2 cellular contexts compared by ENCODE assay signal in genomic region chr6:46914279-46914810, GRCh38.
TF ChIP-seq lines count a peak whose summit lies in the region.

No MANE protein-coding gene starts in this region.

TF ChIP-seq in liver, 16 proteins besides CTCF, POLR2A, EP300 and RAD21:
- TF ChIP-seq FOXA2 (IDR thresholded peaks at IDR 0.05) (no peak), FOXA1 (IDR thresholded peaks at IDR 0.05) (no peak), MAX (IDR thresholded peaks at IDR 0.05) (no peak), SP1 (IDR thresholded peaks at IDR 0.05) (no peak), NR2F2 (IDR thresholded peaks at IDR 0.05) (peak; percentile 61)
- TF ChIP-seq, protein P1, sequence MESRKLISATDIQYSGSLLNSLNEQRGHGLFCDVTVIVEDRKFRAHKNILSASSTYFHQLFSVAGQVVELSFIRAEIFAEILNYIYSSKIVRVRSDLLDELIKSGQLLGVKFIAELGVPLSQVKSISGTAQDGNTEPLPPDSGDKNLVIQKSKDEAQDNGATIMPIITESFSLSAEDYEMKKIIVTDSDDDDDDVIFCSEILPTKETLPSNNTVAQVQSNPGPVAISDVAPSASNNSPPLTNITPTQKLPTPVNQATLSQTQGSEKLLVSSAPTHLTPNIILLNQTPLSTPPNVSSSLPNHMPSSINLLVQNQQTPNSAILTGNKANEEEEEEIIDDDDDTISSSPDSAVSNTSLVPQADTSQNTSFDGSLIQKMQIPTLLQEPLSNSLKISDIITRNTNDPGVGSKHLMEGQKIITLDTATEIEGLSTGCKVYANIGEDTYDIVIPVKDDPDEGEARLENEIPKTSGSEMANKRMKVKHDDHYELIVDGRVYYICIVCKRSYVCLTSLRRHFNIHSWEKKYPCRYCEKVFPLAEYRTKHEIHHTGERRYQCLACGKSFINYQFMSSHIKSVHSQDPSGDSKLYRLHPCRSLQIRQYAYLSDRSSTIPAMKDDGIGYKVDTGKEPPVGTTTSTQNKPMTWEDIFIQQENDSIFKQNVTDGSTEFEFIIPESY (IDR thresholded peaks at IDR 0.05) = no peak
- TF ChIP-seq, protein P2, sequence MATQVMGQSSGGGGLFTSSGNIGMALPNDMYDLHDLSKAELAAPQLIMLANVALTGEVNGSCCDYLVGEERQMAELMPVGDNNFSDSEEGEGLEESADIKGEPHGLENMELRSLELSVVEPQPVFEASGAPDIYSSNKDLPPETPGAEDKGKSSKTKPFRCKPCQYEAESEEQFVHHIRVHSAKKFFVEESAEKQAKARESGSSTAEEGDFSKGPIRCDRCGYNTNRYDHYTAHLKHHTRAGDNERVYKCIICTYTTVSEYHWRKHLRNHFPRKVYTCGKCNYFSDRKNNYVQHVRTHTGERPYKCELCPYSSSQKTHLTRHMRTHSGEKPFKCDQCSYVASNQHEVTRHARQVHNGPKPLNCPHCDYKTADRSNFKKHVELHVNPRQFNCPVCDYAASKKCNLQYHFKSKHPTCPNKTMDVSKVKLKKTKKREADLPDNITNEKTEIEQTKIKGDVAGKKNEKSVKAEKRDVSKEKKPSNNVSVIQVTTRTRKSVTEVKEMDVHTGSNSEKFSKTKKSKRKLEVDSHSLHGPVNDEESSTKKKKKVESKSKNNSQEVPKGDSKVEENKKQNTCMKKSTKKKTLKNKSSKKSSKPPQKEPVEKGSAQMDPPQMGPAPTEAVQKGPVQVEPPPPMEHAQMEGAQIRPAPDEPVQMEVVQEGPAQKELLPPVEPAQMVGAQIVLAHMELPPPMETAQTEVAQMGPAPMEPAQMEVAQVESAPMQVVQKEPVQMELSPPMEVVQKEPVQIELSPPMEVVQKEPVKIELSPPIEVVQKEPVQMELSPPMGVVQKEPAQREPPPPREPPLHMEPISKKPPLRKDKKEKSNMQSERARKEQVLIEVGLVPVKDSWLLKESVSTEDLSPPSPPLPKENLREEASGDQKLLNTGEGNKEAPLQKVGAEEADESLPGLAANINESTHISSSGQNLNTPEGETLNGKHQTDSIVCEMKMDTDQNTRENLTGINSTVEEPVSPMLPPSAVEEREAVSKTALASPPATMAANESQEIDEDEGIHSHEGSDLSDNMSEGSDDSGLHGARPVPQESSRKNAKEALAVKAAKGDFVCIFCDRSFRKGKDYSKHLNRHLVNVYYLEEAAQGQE (IDR thresholded peaks at IDR 0.05) = no peak
TF ChIP-seq in liver: peak in this region for 1.

TF ChIP-seq in HepG2, 621 proteins besides CTCF, POLR2A, EP300 and RAD21:
- TF ChIP-seq SIN3A (IDR thresholded peaks at IDR 0.05; ENCODE audit: borderline replicate concordance, low read depth, low read length) (no peak), ZNF558 (CRISPR knock-in tag; IDR thresholded peaks at IDR 0.05; ENCODE audit: borderline replicate concordance) (no peak), FOXJ3 (CRISPR knock-in tag; IDR thresholded peaks at IDR 0.05; ENCODE audit: borderline replicate concordance) (no peak), MLX (CRISPR knock-in tag; IDR thresholded peaks at IDR 0.05) (no peak), ZSCAN25 (CRISPR knock-in tag; IDR thresholded peaks at IDR 0.05) (no peak), CBFB (CRISPR knock-in tag; IDR thresholded peaks at IDR 0.05) (no peak), ZNF501 (CRISPR knock-in tag; IDR thresholded peaks at IDR 0.05) (no peak), MEIS2 (CRISPR knock-in tag; IDR thresholded peaks at IDR 0.05) (no peak), KDM3A (CRISPR knock-in tag; IDR thresholded peaks at IDR 0.05; ENCODE audit: low read depth) (no peak), TCF12 (IDR thresholded peaks at IDR 0.05) (no peak), TCF12 (CRISPR knock-in tag; IDR thresholded peaks at IDR 0.05) (no peak), ETV5 (CRISPR knock-in tag; IDR thresholded peaks at IDR 0.05; ENCODE audit: borderline replicate concordance) (no peak)
- TF ChIP-seq, protein P3, sequence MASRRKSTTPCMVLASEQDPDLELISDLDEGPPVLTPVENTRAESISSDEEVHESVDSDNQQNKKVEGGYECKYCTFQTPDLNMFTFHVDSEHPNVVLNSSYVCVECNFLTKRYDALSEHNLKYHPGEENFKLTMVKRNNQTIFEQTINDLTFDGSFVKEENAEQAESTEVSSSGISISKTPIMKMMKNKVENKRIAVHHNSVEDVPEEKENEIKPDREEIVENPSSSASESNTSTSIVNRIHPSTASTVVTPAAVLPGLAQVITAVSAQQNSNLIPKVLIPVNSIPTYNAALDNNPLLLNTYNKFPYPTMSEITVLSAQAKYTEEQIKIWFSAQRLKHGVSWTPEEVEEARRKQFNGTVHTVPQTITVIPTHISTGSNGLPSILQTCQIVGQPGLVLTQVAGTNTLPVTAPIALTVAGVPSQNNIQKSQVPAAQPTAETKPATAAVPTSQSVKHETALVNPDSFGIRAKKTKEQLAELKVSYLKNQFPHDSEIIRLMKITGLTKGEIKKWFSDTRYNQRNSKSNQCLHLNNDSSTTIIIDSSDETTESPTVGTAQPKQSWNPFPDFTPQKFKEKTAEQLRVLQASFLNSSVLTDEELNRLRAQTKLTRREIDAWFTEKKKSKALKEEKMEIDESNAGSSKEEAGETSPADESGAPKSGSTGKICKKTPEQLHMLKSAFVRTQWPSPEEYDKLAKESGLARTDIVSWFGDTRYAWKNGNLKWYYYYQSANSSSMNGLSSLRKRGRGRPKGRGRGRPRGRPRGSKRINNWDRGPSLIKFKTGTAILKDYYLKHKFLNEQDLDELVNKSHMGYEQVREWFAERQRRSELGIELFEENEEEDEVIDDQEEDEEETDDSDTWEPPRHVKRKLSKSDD (CRISPR knock-in tag; IDR thresholded peaks at IDR 0.05; ENCODE audit: low read depth) = no peak
- TF ChIP-seq, protein P4, sequence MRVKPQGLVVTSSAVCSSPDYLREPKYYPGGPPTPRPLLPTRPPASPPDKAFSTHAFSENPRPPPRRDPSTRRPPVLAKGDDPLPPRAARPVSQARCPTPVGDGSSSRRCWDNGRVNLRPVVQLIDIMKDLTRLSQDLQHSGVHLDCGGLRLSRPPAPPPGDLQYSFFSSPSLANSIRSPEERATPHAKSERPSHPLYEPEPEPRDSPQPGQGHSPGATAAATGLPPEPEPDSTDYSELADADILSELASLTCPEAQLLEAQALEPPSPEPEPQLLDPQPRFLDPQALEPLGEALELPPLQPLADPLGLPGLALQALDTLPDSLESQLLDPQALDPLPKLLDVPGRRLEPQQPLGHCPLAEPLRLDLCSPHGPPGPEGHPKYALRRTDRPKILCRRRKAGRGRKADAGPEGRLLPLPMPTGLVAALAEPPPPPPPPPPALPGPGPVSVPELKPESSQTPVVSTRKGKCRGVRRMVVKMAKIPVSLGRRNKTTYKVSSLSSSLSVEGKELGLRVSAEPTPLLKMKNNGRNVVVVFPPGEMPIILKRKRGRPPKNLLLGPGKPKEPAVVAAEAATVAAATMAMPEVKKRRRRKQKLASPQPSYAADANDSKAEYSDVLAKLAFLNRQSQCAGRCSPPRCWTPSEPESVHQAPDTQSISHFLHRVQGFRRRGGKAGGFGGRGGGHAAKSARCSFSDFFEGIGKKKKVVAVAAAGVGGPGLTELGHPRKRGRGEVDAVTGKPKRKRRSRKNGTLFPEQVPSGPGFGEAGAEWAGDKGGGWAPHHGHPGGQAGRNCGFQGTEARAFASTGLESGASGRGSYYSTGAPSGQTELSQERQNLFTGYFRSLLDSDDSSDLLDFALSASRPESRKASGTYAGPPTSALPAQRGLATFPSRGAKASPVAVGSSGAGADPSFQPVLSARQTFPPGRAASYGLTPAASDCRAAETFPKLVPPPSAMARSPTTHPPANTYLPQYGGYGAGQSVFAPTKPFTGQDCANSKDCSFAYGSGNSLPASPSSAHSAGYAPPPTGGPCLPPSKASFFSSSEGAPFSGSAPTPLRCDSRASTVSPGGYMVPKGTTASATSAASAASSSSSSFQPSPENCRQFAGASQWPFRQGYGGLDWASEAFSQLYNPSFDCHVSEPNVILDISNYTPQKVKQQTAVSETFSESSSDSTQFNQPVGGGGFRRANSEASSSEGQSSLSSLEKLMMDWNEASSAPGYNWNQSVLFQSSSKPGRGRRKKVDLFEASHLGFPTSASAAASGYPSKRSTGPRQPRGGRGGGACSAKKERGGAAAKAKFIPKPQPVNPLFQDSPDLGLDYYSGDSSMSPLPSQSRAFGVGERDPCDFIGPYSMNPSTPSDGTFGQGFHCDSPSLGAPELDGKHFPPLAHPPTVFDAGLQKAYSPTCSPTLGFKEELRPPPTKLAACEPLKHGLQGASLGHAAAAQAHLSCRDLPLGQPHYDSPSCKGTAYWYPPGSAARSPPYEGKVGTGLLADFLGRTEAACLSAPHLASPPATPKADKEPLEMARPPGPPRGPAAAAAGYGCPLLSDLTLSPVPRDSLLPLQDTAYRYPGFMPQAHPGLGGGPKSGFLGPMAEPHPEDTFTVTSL (CRISPR knock-in tag; IDR thresholded peaks at IDR 0.05; ENCODE audit: borderline replicate concordance) = no peak
